In genomic region chr5:44789372-44789771, GRCh38 we compare ENCODE assay signal across 7 cellular contexts. TPM values are rescaled to one million over a fixed set of nuclear protein-coding genes. Genes with fewer than 3 reads are reported as not detected.
DNase-seq lines count a peak whose midpoint lies in the region; ATAC-seq and TF ChIP-seq lines count a peak whose summit lies in the region.
"Not testable (repeated sequence)": the region's sequence is repeated elsewhere in the genome, so short reads cannot be mapped to it uniquely, and the experiment has no call there.

No MANE protein-coding gene starts in this region.

- peak overlapping the region; percentile 62 for H2AFZ ChIP-seq in PC-3 (ENCODE audit: low read length)

- TF ChIP-seq CTCF in Calu3 (IDR thresholded peaks at IDR 0.05; ENCODE audit: unreplicated experiment); PC-3 (conservative IDR thresholded peaks at IDR 0.05; ENCODE audit: low read depth, low read length); chondrocyte (IDR thresholded peaks at IDR 0.05); fibroblast of mammary gland (conservative IDR thresholded peaks at IDR 0.05; ENCODE audit: control insufficient read depth, insufficient read depth, low read depth, low read length): not testable (repeated sequence)

- ATAC-seq in PC-3, result not testable (repeated sequence)

- not testable (repeated sequence) for H3K4me1 ChIP-seq in PC-3 (ENCODE audit: insufficient read depth, low read length); mesendoderm (ENCODE audit: control insufficient read depth, low read depth, low read length)

- H3K18ac ChIP-seq in mesendoderm (ENCODE audit: low read length), result not testable (repeated sequence)

- H2BK120ac ChIP-seq in mesendoderm (ENCODE audit: low read depth, low read length), result not testable (repeated sequence)

- BruUV-seq in Calu3 (replicated peaks; lab: Mats Ljungman, UMichigan); PC-3 (replicated peaks; lab: Mats Ljungman, UMichigan): not testable (repeated sequence)

- not testable (repeated sequence) for H3K9ac ChIP-seq in PC-3 (ENCODE audit: low read length); mesendoderm (ENCODE audit: low read length)

- not testable (repeated sequence) for H4K5ac ChIP-seq in mesendoderm (ENCODE audit: low read length)

- not testable (repeated sequence) for H2AK5ac ChIP-seq in mesendoderm (ENCODE audit: low read length)

- H3K27me3 Mint-ChIP-seq in Calu3 (ENCODE audit: unreplicated experiment); activated CD4-positive, alpha-beta T cell treated with anti-CD3 and anti-CD28 coated beads, Interleukin-2, amount 10 ng/mL, durations not matched to agents 24 days and 14 days; chondrocyte (ENCODE audit: low read depth): not testable (repeated sequence)

- H3K9me2 ChIP-seq in PC-3 (replicated peaks; ENCODE audit: low read length), result not testable (repeated sequence)

- not testable (repeated sequence) for H3K27me3 ChIP-seq in PC-3 (ENCODE audit: low read length); mesendoderm (ENCODE audit: insufficient read depth, low read length, poor library complexity)

- not testable (repeated sequence) for H2BK5ac ChIP-seq in mesendoderm (ENCODE audit: low read length)

- H3K36me3 ChIP-seq in PC-3 (ENCODE audit: low read depth, low read length); mesendoderm (ENCODE audit: control insufficient read depth, insufficient read depth, low read length): not testable (repeated sequence)

- intact Hi-C loops in Calu3 (cut with micrococcal nuclease; ENCODE audit: unreplicated experiment); PC-3 (cut with micrococcal nuclease); activated CD4-positive, alpha-beta T cell treated with anti-CD3 and anti-CD28 coated beads, Interleukin-2, amount 10 ng/mL, durations not matched to agents 24 days and 14 days (cut with micrococcal nuclease): not testable (repeated sequence)

- WGBS in mesendoderm (ENCODE audit: extremely low coverage, insufficient coverage, low lambda C conversion rate), result no CpG with 5 or more reads among the region's 7 CpGs

- H2BK15ac ChIP-seq in mesendoderm (replicated peaks; ENCODE audit: low read depth), result not testable (repeated sequence)

- POLR2A ChIA-PET in PC-3 (lab: Charles Lee; ENCODE audit: unreplicated experiment), result not testable (repeated sequence)

- H3K27ac Mint-ChIP-seq in Calu3 (ENCODE audit: unreplicated experiment), result peak overlapping the region; percentile 83
- H3K27ac Mint-ChIP-seq in activated CD4-positive, alpha-beta T cell treated with anti-CD3 and anti-CD28 coated beads, Interleukin-2, amount 10 ng/mL, durations not matched to agents 24 days and 14 days, result not testable (repeated sequence)
- H3K27ac Mint-ChIP-seq in chondrocyte (ENCODE audit: unreplicated experiment), result peak overlapping the region; percentile 90

- not testable (repeated sequence) for H3K27ac ChIP-seq in PC-3 (ENCODE audit: low read length); mesendoderm (ENCODE audit: low read depth, low read length)

- DNase-seq in Calu3 (peak; percentile 30), HK-2 (ENCODE audit: unreplicated experiment) (peak; percentile 10), PC-3 (peak; percentile 69), fibroblast of mammary gland (ENCODE audit: low read depth) (peak; percentile 63), mesendoderm (peak; percentile 31)
- DNase-seq in activated CD4-positive, alpha-beta T cell treated with anti-CD3 and anti-CD28 coated beads, Interleukin-2, amount 10 ng/mL, durations not matched to agents 24 days and 14 days, result peak; percentile 8
- not testable (repeated sequence) for DNase-seq in chondrocyte (ENCODE audit: low spot score)

- peaks cover 15% of the 10 kb centered on the region for H3K4me1 Mint-ChIP-seq in Calu3 (ENCODE audit: low read depth, unreplicated experiment)
- not testable (repeated sequence) for H3K4me1 Mint-ChIP-seq in activated CD4-positive, alpha-beta T cell treated with anti-CD3 and anti-CD28 coated beads, Interleukin-2, amount 10 ng/mL, durations not matched to agents 24 days and 14 days
- peaks cover 18% of the 10 kb centered on the region for H3K4me1 Mint-ChIP-seq in chondrocyte (ENCODE audit: low read depth)

- H3K4me3 Mint-ChIP-seq in Calu3 (ENCODE audit: low read depth, unreplicated experiment); activated CD4-positive, alpha-beta T cell treated with anti-CD3 and anti-CD28 coated beads, Interleukin-2, amount 10 ng/mL, durations not matched to agents 24 days and 14 days: not testable (repeated sequence)
- H3K4me3 Mint-ChIP-seq in chondrocyte (ENCODE audit: unreplicated experiment), result peak overlapping the region; percentile 49

- H3K23ac ChIP-seq in mesendoderm (ENCODE audit: low read length), result not testable (repeated sequence)

- H3K36me3 Mint-ChIP-seq in Calu3 (ENCODE audit: insufficient read depth, unreplicated experiment); activated CD4-positive, alpha-beta T cell treated with anti-CD3 and anti-CD28 coated beads, Interleukin-2, amount 10 ng/mL, durations not matched to agents 24 days and 14 days (ENCODE audit: low read depth); chondrocyte (ENCODE audit: low read depth): not testable (repeated sequence)

- H3K79me2 ChIP-seq in PC-3 (ENCODE audit: low read length); mesendoderm (ENCODE audit: control insufficient read depth, insufficient read depth, low read length): not testable (repeated sequence)

- H3F3A ChIP-seq in PC-3 (ENCODE audit: low read length, unreplicated experiment), result not testable (repeated sequence)

- H3K79me1 ChIP-seq in mesendoderm (ENCODE audit: low read length), result not testable (repeated sequence)

- not testable (repeated sequence) for H4K20me1 ChIP-seq in PC-3 (ENCODE audit: low read length)

- not testable (repeated sequence) for H3K4me3 ChIP-seq in PC-3 (ENCODE audit: low read length); fibroblast of mammary gland (ENCODE audit: control insufficient read depth, low read depth, low read length); mesendoderm (ENCODE audit: low read length)

- H3K9me3 Mint-ChIP-seq in Calu3 (ENCODE audit: low read depth, unreplicated experiment), result not testable (repeated sequence)
- H3K9me3 Mint-ChIP-seq in activated CD4-positive, alpha-beta T cell treated with anti-CD3 and anti-CD28 coated beads, Interleukin-2, amount 10 ng/mL, durations not matched to agents 24 days and 14 days, result peaks cover 23% of the 10 kb centered on the region
- peaks cover 22% of the 10 kb centered on the region for H3K9me3 Mint-ChIP-seq in chondrocyte (ENCODE audit: low read depth)

- peak overlapping the region; percentile 41; the same call in 1 of the 2 replicates for H3K4me2 ChIP-seq in PC-3 (ENCODE audit: low read length)
- H3K4me2 ChIP-seq in mesendoderm (ENCODE audit: low read length), result not testable (repeated sequence)

- H3K56ac ChIP-seq in mesendoderm (ENCODE audit: low read length), result not testable (repeated sequence)

- CTCF ChIA-PET in Calu3 (lab: Charles Lee), result interaction anchor here (0.6 kb wide), 1 partner anchor 23 kb away, joined by 3 read pairs; no protein-coding TSS in a partner anchor
- CTCF ChIA-PET in PC-3 (lab: Charles Lee), result not testable (repeated sequence)

- H3K9me3 ChIP-seq in PC-3 (ENCODE audit: low read length), result not testable (repeated sequence)

- not testable (repeated sequence) for H3K4ac ChIP-seq in mesendoderm (ENCODE audit: low read depth, low read length)

- H4K8ac ChIP-seq in mesendoderm (ENCODE audit: low read depth, low read length), result not testable (repeated sequence)

RNA-seq across cellular contexts. Expression of gene MRPS30, which starts 19.4 kb away (rescaled TPM):
- total RNA-seq in Calu3 (2022), result 66.6 and 67.6 TPM in 2 replicates
- 139 and 149 TPM in 2 replicates for total RNA-seq in PC-3 (2014; rRNA removed)
- 67.4 and 69.3 TPM in 2 replicates for total RNA-seq in activated CD4-positive, alpha-beta T cell treated with anti-CD3 and anti-CD28 coated beads, Interleukin-2, amount 10 ng/mL, durations not matched to agents 24 days and 14 days
- total RNA-seq in chondrocyte, result 30.3 to 38.9 TPM (median 32.0 TPM) in 3 replicates
- polyA plus RNA-seq in mesendoderm (2013, experiment 1 of 2), result 67.8 TPM
- 66.7 TPM for polyA plus RNA-seq in mesendoderm (2013, experiment 2 of 2)
